28 cellular contexts compared by ENCODE assay signal in the genomic region with DNA sequence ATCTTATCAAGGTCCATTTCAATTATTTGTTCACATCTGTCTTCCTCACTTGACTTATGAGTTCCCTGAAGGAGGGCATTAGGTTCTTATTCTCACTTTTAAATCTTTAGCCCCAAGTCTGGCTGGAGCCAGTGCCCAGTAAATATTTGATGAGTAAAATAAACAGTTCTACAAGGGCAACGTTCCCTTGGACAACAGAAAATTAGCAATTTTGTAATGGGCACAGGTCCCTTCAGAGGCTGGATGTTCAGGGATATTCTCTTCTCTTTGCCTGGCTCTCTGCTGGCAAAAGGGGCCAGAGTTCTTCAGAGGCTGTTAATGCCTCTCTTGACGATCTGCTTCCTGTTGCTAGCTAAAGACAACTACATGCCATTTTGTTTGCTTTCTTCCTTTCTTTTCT.
"Had no signal": no experiment of that assay in that cellular context is flagged by ENCODE, and none has a peak within 500 bp of the region (broad histone marks: within the 10 kb centered on the region; RNA-seq: fewer than 3 reads in every experiment).

No MANE protein-coding gene starts in this region.

- DNase-seq: activated CD4-positive, alpha-beta T cell treated with anti-CD3 and anti-CD28 coated beads for 36 hours; activated CD4-positive, alpha-beta T cell treated with anti-CD3 and anti-CD28 coated beads, Interleukin-2, amount 10 ng/mL, durations not matched to agents 7 days and 5 days; activated CD4-positive, alpha-beta T cell treated with anti-CD3 and anti-CD28 coated beads, Interleukin-2, amount 50 U/mL, for 48 hours; activated CD8-positive, alpha-beta T cell treated with anti-CD3 and anti-CD28 coated beads, Interleukin-2, amount 10 ng/mL, durations not matched to agents 7 days and 5 days; activated gamma-delta T cell; activated naive CD4-positive, alpha-beta T cell treated with Interleukin-2 at 50 U/mL for 16 hours; activated naive CD8-positive, alpha-beta T cell treated with anti-CD3 and anti-CD28 coated beads, Interleukin-2, amount 10 ng/mL, durations not matched to agents 7 days and 5 days; activated T-cell treated with anti-CD3 and anti-CD28 coated beads, Interleukin-2, amount 50 U/mL, for 24 hours; amygdala; IMR-90; NCI-H146; NCI-H187; NCI-H2081 treated with DMSO at 0.1 percent for 48 hours; NCI-H345; PC-9; Right ventricle myocardium superior; SW 1271; T-helper 1 cell; T-helper 2 cell; T-helper 9 cell; WERI-Rb-1 had no signal

- H3K27ac Mint-ChIP-seq: activated CD4-positive, alpha-beta T cell treated with anti-CD3 and anti-CD28 coated beads for 36 hours; activated CD4-positive, alpha-beta T cell treated with anti-CD3 and anti-CD28 coated beads, Interleukin-2, amount 10 ng/mL, durations not matched to agents 7 days and 5 days; activated CD8-positive, alpha-beta T cell treated with anti-CD3 and anti-CD28 coated beads, Interleukin-2, amount 10 ng/mL, durations not matched to agents 7 days and 5 days; activated naive CD4-positive, alpha-beta T cell treated with anti-CD3 and anti-CD28 coated beads, Interleukin-2, amount 50 U/mL, for 24 hours; activated naive CD8-positive, alpha-beta T cell treated with anti-CD3 and anti-CD28 coated beads, Interleukin-2, amount 10 ng/mL, durations not matched to agents 7 days and 5 days; activated T-cell treated with anti-CD3 and anti-CD28 coated beads, Interleukin-2, amount 50 U/mL, for 24 hours; activated T-helper 2 cell treated with anti-CD3 and anti-CD28 coated beads, Interferon-gamma antibody, Interleukin-2, Interleukin-4, amounts not matched to agents 10 μg/mL and 5 μg/mL and 100 μg/mL, durations not matched to agents 14 hours and 24 hours and 36 hours had no signal

- FAIRE-seq: K562, RCC 7860 had no signal

- H3K4me1 Mint-ChIP-seq: activated CD4-positive, alpha-beta T cell treated with anti-CD3 and anti-CD28 coated beads for 36 hours; activated CD4-positive, alpha-beta T cell treated with anti-CD3 and anti-CD28 coated beads, Interleukin-2, amount 10 ng/mL, durations not matched to agents 7 days and 5 days; activated naive CD4-positive, alpha-beta T cell treated with anti-CD3 and anti-CD28 coated beads, Interleukin-2, amount 50 U/mL, for 24 hours; activated naive CD8-positive, alpha-beta T cell treated with anti-CD3 and anti-CD28 coated beads, Interleukin-2, amount 10 ng/mL, durations not matched to agents 7 days and 5 days; central memory CD8-positive, alpha-beta T cell had no signal

- H3K27me3 ChIP-seq: ascending aorta, cardiac muscle cell had no signal

- H3K9me3 Mint-ChIP-seq: activated CD4-positive, alpha-beta T cell treated with anti-CD3 and anti-CD28 coated beads, Interleukin-2, amount 10 ng/mL, durations not matched to agents 7 days and 5 days; activated naive CD4-positive, alpha-beta T cell treated with anti-CD3 and anti-CD28 coated beads, Interleukin-2, amount 50 U/mL, for 24 hours; activated T-cell treated with anti-CD3 and anti-CD28 coated beads, Interleukin-2, amount 50 U/mL, for 24 hours; activated T-helper 2 cell treated with anti-CD3 and anti-CD28 coated beads, Interferon-gamma antibody, Interleukin-2, Interleukin-4, amounts not matched to agents 10 μg/mL and 5 μg/mL and 100 μg/mL, durations not matched to agents 14 hours and 24 hours and 36 hours; central memory CD8-positive, alpha-beta T cell had no signal

- ATAC-seq: activated CD4-positive, alpha-beta T cell treated with anti-CD3 and anti-CD28 coated beads for 36 hours; activated CD8-positive, alpha-beta T cell treated with anti-CD3 and anti-CD28 coated beads, Interleukin-2, amount 10 ng/mL, durations not matched to agents 7 days and 5 days; K562 had no signal

- H3K36me3 ChIP-seq: ascending aorta, cardiac muscle cell, WERI-Rb-1 had no signal

- H3K9me3 ChIP-seq: ascending aorta had no signal

- H3K27ac ChIP-seq: ascending aorta, cardiac muscle cell, PC-9, WERI-Rb-1 had no signal

- H3K27me3 Mint-ChIP-seq: activated CD4-positive, alpha-beta T cell treated with anti-CD3 and anti-CD28 coated beads for 36 hours; activated CD4-positive, alpha-beta T cell treated with anti-CD3 and anti-CD28 coated beads, Interleukin-2, amount 10 ng/mL, durations not matched to agents 7 days and 5 days; activated naive CD4-positive, alpha-beta T cell treated with anti-CD3 and anti-CD28 coated beads, Interleukin-2, amount 50 U/mL, for 24 hours; activated naive CD8-positive, alpha-beta T cell treated with anti-CD3 and anti-CD28 coated beads, Interleukin-2, amount 10 ng/mL, durations not matched to agents 7 days and 5 days; activated T-cell treated with anti-CD3 and anti-CD28 coated beads, Interleukin-2, amount 50 U/mL, for 24 hours; central memory CD8-positive, alpha-beta T cell had no signal

- H3K4me3 Mint-ChIP-seq: activated CD4-positive, alpha-beta T cell treated with anti-CD3 and anti-CD28 coated beads for 36 hours; activated CD4-positive, alpha-beta T cell treated with anti-CD3 and anti-CD28 coated beads, Interleukin-2, amount 10 ng/mL, durations not matched to agents 7 days and 5 days; activated CD8-positive, alpha-beta T cell treated with anti-CD3 and anti-CD28 coated beads, Interleukin-2, amount 10 ng/mL, durations not matched to agents 7 days and 5 days; activated naive CD4-positive, alpha-beta T cell treated with anti-CD3 and anti-CD28 coated beads, Interleukin-2, amount 50 U/mL, for 24 hours; activated naive CD8-positive, alpha-beta T cell treated with anti-CD3 and anti-CD28 coated beads, Interleukin-2, amount 10 ng/mL, durations not matched to agents 7 days and 5 days; activated T-cell treated with anti-CD3 and anti-CD28 coated beads, Interleukin-2, amount 50 U/mL, for 24 hours; central memory CD8-positive, alpha-beta T cell had no signal

- H3K4me1 ChIP-seq: ascending aorta had no signal

- H3K4me3 ChIP-seq: ascending aorta, cardiac muscle cell, K562, PC-9 had no signal
